Comparison of ENCODE assay signal across 6 cellular contexts in genomic region chr2:132873738-132874137, GRCh38.
"Had no signal": no experiment of that assay in that cellular context is flagged by ENCODE, and none has a peak within 500 bp of the region (broad histone marks: within the 10 kb centered on the region; RNA-seq: fewer than 3 reads in every experiment).

No MANE protein-coding gene starts in this region.

- H3K36me3 Mint-ChIP-seq: IgD-negative memory B cell had no signal

- H3K27ac Mint-ChIP-seq: IgD-negative memory B cell had no signal

- H3K4me3 Mint-ChIP-seq: GM23338, H9, IgD-negative memory B cell had no signal

- ATAC-seq: GM23338, HepG2 had no signal

- DNase-seq: H9, HCEC 1CT, KBM-7 had no signal

- H3K4me1 Mint-ChIP-seq: IgD-negative memory B cell had no signal

- H3K27me3 Mint-ChIP-seq: IgD-negative memory B cell had no signal

- H3K9me3 Mint-ChIP-seq: GM23338, H9 had no signal

- H3K4me3 ChIP-seq: GM23338 had no signal
